In genomic region chr2:138184428-138184827, GRCh38 we compare ENCODE assay signal across 1 cellular context.
TF ChIP-seq lines count a peak whose summit lies in the region.

No MANE protein-coding gene starts in this region.

TF ChIP-seq in HepG2, 621 proteins besides CTCF, POLR2A, EP300 and RAD21 (continued from another document):
- TF ChIP-seq EHMT2 (IDR thresholded peaks at IDR 0.05; ENCODE audit: borderline replicate concordance, low read depth, low read length) = 0 out of 2 replicates have a peak, but pooled peaks have one; percentile 52
- no peak for TF ChIP-seq ZC3H13 (CRISPR knock-in tag; IDR thresholded peaks at IDR 0.05)
- TF ChIP-seq NR2F6 (IDR thresholded peaks at IDR 0.05) = peak; percentile 41; the same call in 1 of the 2 replicates
- no peak for TF ChIP-seq NR2F6 (CRISPR knock-in tag; IDR thresholded peaks at IDR 0.05)
- no peak for TF ChIP-seq RFX3 (CRISPR knock-in tag; IDR thresholded peaks at IDR 0.05)
- TF ChIP-seq ZBTB1 (CRISPR knock-in tag; IDR thresholded peaks at IDR 0.05; ENCODE audit: borderline replicate concordance) = no peak
- TF ChIP-seq ETV5 (CRISPR knock-in tag; IDR thresholded peaks at IDR 0.05; ENCODE audit: borderline replicate concordance) = no peak
- TF ChIP-seq ZC3H4 (CRISPR knock-in tag; IDR thresholded peaks at IDR 0.05; ENCODE audit: borderline replicate concordance) = no peak
- no peak for TF ChIP-seq KDM5B (CRISPR knock-in tag; IDR thresholded peaks at IDR 0.05; ENCODE audit: borderline replicate concordance)
- no peak for TF ChIP-seq POLR2AphosphoS5 (IDR thresholded peaks at IDR 0.05; ENCODE audit: low read depth, low read length)
- no peak for TF ChIP-seq FOXP1 (IDR thresholded peaks at IDR 0.05)
- TF ChIP-seq FOXP1 (CRISPR knock-in tag; IDR thresholded peaks at IDR 0.05) = peak; percentile 62; the same call in 1 of the 2 replicates
- TF ChIP-seq HNRNPH1 (optimal IDR thresholded peaks at IDR 0.05; ENCODE audit: low read depth, low read length) = no peak
- TF ChIP-seq ZBED4 (CRISPR knock-in tag; IDR thresholded peaks at IDR 0.05; ENCODE audit: borderline replicate concordance) = no peak
- TF ChIP-seq GABPB1 (CRISPR knock-in tag; IDR thresholded peaks at IDR 0.05) = no peak
- TF ChIP-seq ZGPAT (CRISPR knock-in tag; IDR thresholded peaks at IDR 0.05) = no peak; the same call in 1 of the 2 replicates
- peak; percentile 55; the same call in 1 of the 2 replicates for TF ChIP-seq RARA (CRISPR knock-in tag; IDR thresholded peaks at IDR 0.05)
- TF ChIP-seq THYN1 (CRISPR knock-in tag; IDR thresholded peaks at IDR 0.05; ENCODE audit: borderline replicate concordance, low read depth) = no peak
- peak; percentile 37; the same call in 1 of the 2 replicates for TF ChIP-seq NR2C2 (CRISPR knock-in tag; IDR thresholded peaks at IDR 0.05; ENCODE audit: borderline replicate concordance)
- peak; percentile 59; the same call in 1 of the 2 replicates for TF ChIP-seq FOXA3 (CRISPR knock-in tag; IDR thresholded peaks at IDR 0.05)
- TF ChIP-seq HNF4A (CRISPR knock-in tag; IDR thresholded peaks at IDR 0.05) = peak; percentile 87
- TF ChIP-seq HNF4G (IDR thresholded peaks at IDR 0.05; ENCODE audit: borderline replicate concordance, low read depth, low read length) = peak; percentile 85
- no peak for TF ChIP-seq HNF4G (CRISPR knock-in tag; IDR thresholded peaks at IDR 0.05; ENCODE audit: borderline replicate concordance, low read depth)
- no peak for TF ChIP-seq ZFYVE20 (CRISPR knock-in tag; IDR thresholded peaks at IDR 0.05; ENCODE audit: borderline replicate concordance, low read depth)
- TF ChIP-seq SNAI1 (CRISPR knock-in tag; IDR thresholded peaks at IDR 0.05; ENCODE audit: borderline replicate concordance) = no peak
- TF ChIP-seq KLF6 (CRISPR knock-in tag; IDR thresholded peaks at IDR 0.05) = peak; percentile 42; the same call in 1 of the 2 replicates
- TF ChIP-seq ZNF30 (CRISPR knock-in tag; IDR thresholded peaks at IDR 0.05) = no peak
- TF ChIP-seq BCL6 (CRISPR knock-in tag; IDR thresholded peaks at IDR 0.05) = peak; percentile 46; the same call in 1 of the 2 replicates
- no peak for TF ChIP-seq DPF2 (CRISPR knock-in tag; IDR thresholded peaks at IDR 0.05; ENCODE audit: borderline replicate concordance, low read depth)
- TF ChIP-seq NBN (conservative IDR thresholded peaks at IDR 0.05) = no peak
- no peak; the same call in 1 of the 2 replicates for TF ChIP-seq TCF7L2 (IDR thresholded peaks at IDR 0.05; ENCODE audit: low read depth, low read length)
- peak; percentile 39; the same call in 1 of the 2 replicates for TF ChIP-seq TBX3 (IDR thresholded peaks at IDR 0.05; ENCODE audit: borderline replicate concordance)
- TF ChIP-seq, protein P1, sequence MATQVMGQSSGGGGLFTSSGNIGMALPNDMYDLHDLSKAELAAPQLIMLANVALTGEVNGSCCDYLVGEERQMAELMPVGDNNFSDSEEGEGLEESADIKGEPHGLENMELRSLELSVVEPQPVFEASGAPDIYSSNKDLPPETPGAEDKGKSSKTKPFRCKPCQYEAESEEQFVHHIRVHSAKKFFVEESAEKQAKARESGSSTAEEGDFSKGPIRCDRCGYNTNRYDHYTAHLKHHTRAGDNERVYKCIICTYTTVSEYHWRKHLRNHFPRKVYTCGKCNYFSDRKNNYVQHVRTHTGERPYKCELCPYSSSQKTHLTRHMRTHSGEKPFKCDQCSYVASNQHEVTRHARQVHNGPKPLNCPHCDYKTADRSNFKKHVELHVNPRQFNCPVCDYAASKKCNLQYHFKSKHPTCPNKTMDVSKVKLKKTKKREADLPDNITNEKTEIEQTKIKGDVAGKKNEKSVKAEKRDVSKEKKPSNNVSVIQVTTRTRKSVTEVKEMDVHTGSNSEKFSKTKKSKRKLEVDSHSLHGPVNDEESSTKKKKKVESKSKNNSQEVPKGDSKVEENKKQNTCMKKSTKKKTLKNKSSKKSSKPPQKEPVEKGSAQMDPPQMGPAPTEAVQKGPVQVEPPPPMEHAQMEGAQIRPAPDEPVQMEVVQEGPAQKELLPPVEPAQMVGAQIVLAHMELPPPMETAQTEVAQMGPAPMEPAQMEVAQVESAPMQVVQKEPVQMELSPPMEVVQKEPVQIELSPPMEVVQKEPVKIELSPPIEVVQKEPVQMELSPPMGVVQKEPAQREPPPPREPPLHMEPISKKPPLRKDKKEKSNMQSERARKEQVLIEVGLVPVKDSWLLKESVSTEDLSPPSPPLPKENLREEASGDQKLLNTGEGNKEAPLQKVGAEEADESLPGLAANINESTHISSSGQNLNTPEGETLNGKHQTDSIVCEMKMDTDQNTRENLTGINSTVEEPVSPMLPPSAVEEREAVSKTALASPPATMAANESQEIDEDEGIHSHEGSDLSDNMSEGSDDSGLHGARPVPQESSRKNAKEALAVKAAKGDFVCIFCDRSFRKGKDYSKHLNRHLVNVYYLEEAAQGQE (IDR thresholded peaks at IDR 0.05; ENCODE audit: borderline replicate concordance in 1 of 2, low read depth in 1 of 2, low read length in 2 of 2) = peak in 1 of 2 experiments; percentile 40; a peak in 1 of 4 replicates
- TF ChIP-seq, protein P2, sequence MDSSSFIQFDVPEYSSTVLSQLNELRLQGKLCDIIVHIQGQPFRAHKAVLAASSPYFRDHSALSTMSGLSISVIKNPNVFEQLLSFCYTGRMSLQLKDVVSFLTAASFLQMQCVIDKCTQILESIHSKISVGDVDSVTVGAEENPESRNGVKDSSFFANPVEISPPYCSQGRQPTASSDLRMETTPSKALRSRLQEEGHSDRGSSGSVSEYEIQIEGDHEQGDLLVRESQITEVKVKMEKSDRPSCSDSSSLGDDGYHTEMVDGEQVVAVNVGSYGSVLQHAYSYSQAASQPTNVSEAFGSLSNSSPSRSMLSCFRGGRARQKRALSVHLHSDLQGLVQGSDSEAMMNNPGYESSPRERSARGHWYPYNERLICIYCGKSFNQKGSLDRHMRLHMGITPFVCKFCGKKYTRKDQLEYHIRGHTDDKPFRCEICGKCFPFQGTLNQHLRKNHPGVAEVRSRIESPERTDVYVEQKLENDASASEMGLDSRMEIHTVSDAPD (CRISPR knock-in tag; IDR thresholded peaks at IDR 0.05) = no peak
- TF ChIP-seq ARNTL (CRISPR knock-in tag; IDR thresholded peaks at IDR 0.05) = no peak
- peak; percentile 50; the same call in 1 of the 2 replicates for TF ChIP-seq MIXL1 (CRISPR knock-in tag; IDR thresholded peaks at IDR 0.05)
- no peak for TF ChIP-seq HCFC1 (IDR thresholded peaks at IDR 0.05; ENCODE audit: low read depth, low read length)
- no peak for TF ChIP-seq RBM22 (optimal IDR thresholded peaks at IDR 0.05; ENCODE audit: low read length)
- TF ChIP-seq, protein P3, sequence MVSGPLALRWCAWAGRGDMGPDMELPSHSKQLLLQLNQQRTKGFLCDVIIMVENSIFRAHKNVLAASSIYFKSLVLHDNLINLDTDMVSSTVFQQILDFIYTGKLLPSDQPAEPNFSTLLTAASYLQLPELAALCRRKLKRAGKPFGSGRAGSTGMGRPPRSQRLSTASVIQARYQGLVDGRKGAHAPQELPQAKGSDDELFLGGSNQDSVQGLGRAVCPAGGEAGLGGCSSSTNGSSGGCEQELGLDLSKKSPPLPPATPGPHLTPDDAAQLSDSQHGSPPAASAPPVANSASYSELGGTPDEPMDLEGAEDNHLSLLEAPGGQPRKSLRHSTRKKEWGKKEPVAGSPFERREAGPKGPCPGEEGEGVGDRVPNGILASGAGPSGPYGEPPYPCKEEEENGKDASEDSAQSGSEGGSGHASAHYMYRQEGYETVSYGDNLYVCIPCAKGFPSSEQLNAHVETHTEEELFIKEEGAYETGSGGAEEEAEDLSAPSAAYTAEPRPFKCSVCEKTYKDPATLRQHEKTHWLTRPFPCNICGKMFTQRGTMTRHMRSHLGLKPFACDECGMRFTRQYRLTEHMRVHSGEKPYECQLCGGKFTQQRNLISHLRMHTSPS (CRISPR knock-in tag; IDR thresholded peaks at IDR 0.05; ENCODE audit: low read depth) = peak; percentile 60; the same call in 1 of the 2 replicates
- peak; percentile 76 for TF ChIP-seq HMG20A (CRISPR knock-in tag; IDR thresholded peaks at IDR 0.05; ENCODE audit: borderline replicate concordance)
- TF ChIP-seq ASH2L (IDR thresholded peaks at IDR 0.05; ENCODE audit: insufficient read length, low read depth, low read length) = peak; percentile 24
- TF ChIP-seq SMAD3 (CRISPR knock-in tag; IDR thresholded peaks at IDR 0.05) = 0 out of 2 replicates have a peak, but pooled peaks have one; percentile 25
- TF ChIP-seq ISL2 (CRISPR knock-in tag; IDR thresholded peaks at IDR 0.05) = 0 out of 2 replicates have a peak, but pooled peaks have one; percentile 60
- 0 out of 2 replicates have a peak, but pooled peaks have one; percentile 49 for TF ChIP-seq TRIM24 (CRISPR knock-in tag; IDR thresholded peaks at IDR 0.05)
- 0 out of 2 replicates have a peak, but pooled peaks have one; percentile 23 for TF ChIP-seq SOX5 (CRISPR knock-in tag; IDR thresholded peaks at IDR 0.05; ENCODE audit: borderline replicate concordance)
- no peak for TF ChIP-seq XRCC5 (optimal IDR thresholded peaks at IDR 0.05; ENCODE audit: low read length)
- no peak for TF ChIP-seq NFAT5 (CRISPR knock-in tag; IDR thresholded peaks at IDR 0.05)
- peak; percentile 88 for TF ChIP-seq ZMYM4 (CRISPR knock-in tag; IDR thresholded peaks at IDR 0.05)
TF ChIP-seq in HepG2: peak in this region for 54.
